In the genomic region with DNA sequence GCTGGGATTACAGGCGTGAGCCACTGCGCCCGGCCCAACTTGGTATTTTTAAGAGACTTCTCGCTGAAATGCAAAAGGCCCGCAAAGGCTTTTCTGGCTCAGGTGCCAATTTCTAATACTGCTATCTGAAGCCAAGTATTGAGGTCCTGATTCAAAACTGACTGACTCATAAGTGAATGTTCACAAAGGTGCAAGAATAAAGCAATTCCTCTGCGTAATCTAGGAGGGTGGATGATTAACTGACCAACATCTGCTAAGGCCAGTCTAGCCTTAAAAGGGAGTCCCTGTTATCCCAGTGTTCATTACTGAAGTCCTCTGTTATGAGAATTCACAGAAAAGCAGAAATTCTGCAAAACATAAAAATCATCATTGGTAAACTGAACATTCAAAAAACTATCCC, we compare ENCODE assay signal across 17 cellular contexts.
DNase-seq lines count a peak whose midpoint lies in the region; ATAC-seq, FAIRE-seq and TF ChIP-seq lines count a peak whose summit lies in the region.
"Had no signal": no experiment of that assay in that cellular context is flagged by ENCODE, and none has a peak within 500 bp of the region (broad histone marks: within the 10 kb centered on the region; RNA-seq: fewer than 3 reads in every experiment).

No MANE protein-coding gene starts in this region.

- no peaks in the 10 kb centered on the region for H3K36me3 ChIP-seq in uterus
- H3K36me3 ChIP-seq: WERI-Rb-1 had no signal

- TF ChIP-seq POLR2A in H54 (IDR thresholded peaks at IDR 0.05; ENCODE audit: low read depth, low read length) (no peak), uterus (IDR thresholded peaks at IDR 0.05) (no peak)

- BruUV-seq in Calu3 (replicated peaks; lab: Mats Ljungman, UMichigan) = no TSS peak

- peak overlapping the region; percentile 93 for H3K27ac Mint-ChIP-seq in Calu3 (ENCODE audit: unreplicated experiment)
- H3K27ac Mint-ChIP-seq: endodermal cell, IgD-negative memory B cell had no signal

- H3K4me3 Mint-ChIP-seq in Calu3 (ENCODE audit: low read depth, unreplicated experiment) = peak overlapping the region; percentile 58
- H3K4me3 Mint-ChIP-seq: endodermal cell had no signal

- peak; percentile 49 for ATAC-seq in HG02642 (IDR thresholded peaks at IDR 0.05; ENCODE audit: poor library complexity, unreplicated experiment)
- ATAC-seq: left cardiac atrium had no signal

- TF ChIP-seq CTCF in Calu3 (IDR thresholded peaks at IDR 0.05; ENCODE audit: unreplicated experiment) (no peak), fibroblast of pulmonary artery (IDR thresholded peaks at IDR 0.05; ENCODE audit: low read length, missing control alignments) (no peak), uterus (IDR thresholded peaks at IDR 0.05) (no peak)

- no peaks in the 10 kb centered on the region for H3K9me3 ChIP-seq in uterus

- H3K4me3 ChIP-seq in fibroblast of pulmonary artery (replicated peaks; ENCODE audit: low read depth, low read length) (no peak overlapping the region), uterus (no peak overlapping the region)

- CTCF ChIA-PET in Calu3 (lab: Charles Lee) = interaction anchor here (0.7 kb wide), 2 partner anchors 8 to 72 kb away, joined by 3 read pairs; no protein-coding TSS in a partner anchor

- H3K4me1 Mint-ChIP-seq in Calu3 (ENCODE audit: low read depth, unreplicated experiment) = peaks cover 51% of the 10 kb centered on the region

- FAIRE-seq in H54 (lab: Jason Lieb, UNC) = no peak
- FAIRE-seq: D721Med had no signal

- intact Hi-C loops in Calu3 (cut with micrococcal nuclease; ENCODE audit: unreplicated experiment) = loop anchor here (1.0 kb wide), 1 partner anchor 27 kb away; no protein-coding TSS in a partner anchor
- intact Hi-C loops in uterus (cut with DNase I; ENCODE audit: low total_unique reads) = no loop called here

- DNase-seq in Calu3 (peak; percentile 47), RPMI7951 (ENCODE audit: low read depth) (peak; percentile 16), fibroblast of pulmonary artery (ENCODE audit: low read depth) (peak; percentile 56), amygdala (lab: John Stamatoyannopoulos, UW) (no peak), H54 (ENCODE audit: insufficient read length, low spot score) (no peak), cerebellar cortex (ENCODE audit: low spot score) (no peak), uterus (no peak)
- DNase-seq: endodermal cell, glutamatergic neuron, left cardiac atrium, NCI-H1105, NCI-H446 treated with DMSO at 0.1 percent for 48 hours, posterior cingulate gyrus, WERI-Rb-1 had no signal

- H3K36me3 Mint-ChIP-seq in Calu3 (ENCODE audit: insufficient read depth, unreplicated experiment) = peaks cover 16% of the 10 kb centered on the region

- H3K4me1 ChIP-seq in uterus = no peaks in the 10 kb centered on the region

- no peaks in the 10 kb centered on the region for H3K9me3 Mint-ChIP-seq in Calu3 (ENCODE audit: low read depth, unreplicated experiment)
- H3K9me3 Mint-ChIP-seq: endodermal cell, IgD-negative memory B cell had no signal

- H3K27me3 ChIP-seq in uterus = no peaks in the 10 kb centered on the region

- H3K27me3 Mint-ChIP-seq in Calu3 (ENCODE audit: unreplicated experiment) = no peaks in the 10 kb centered on the region
- H3K27me3 Mint-ChIP-seq: IgD-negative memory B cell had no signal

- H3K27ac ChIP-seq in uterus = no peak overlapping the region
- H3K27ac ChIP-seq: WERI-Rb-1 had no signal

Comparison
In these comparisons a context has a peak if more than half of its experiments do, and no peak if none do; other contexts are left out.
1. DNase-seq: peak in Calu3 (single experiment), RPMI7951 (single experiment) and fibroblast of pulmonary artery (single experiment); none in amygdala (0 of 56), H54 (single experiment), cerebellar cortex (single experiment) and uterus (0 of 2).